Comparison of ENCODE assay signal across 8 cellular contexts in genomic region chr20:52972965-52973819, GRCh38. TPM values are rescaled to one million over a fixed set of nuclear protein-coding genes. Genes with fewer than 3 reads are reported as not detected.
A peak's percentile ranks its signal among the peaks of the same experiment; 100 is the strongest.
DNase-seq lines count a peak whose midpoint lies in the region; ATAC-seq and TF ChIP-seq lines count a peak whose summit lies in the region.

No MANE protein-coding gene starts in this region.

- no peaks in the 10 kb centered on the region for H3K9me3 Mint-ChIP-seq in activated T-helper 2 cell treated with anti-CD3 and anti-CD28 coated beads, Interferon-gamma antibody, Interleukin-2, Interleukin-4, amounts not matched to agents 10 μg/mL and 5 μg/mL and 100 μg/mL, durations not matched to agents 14 hours and 24 hours and 36 hours

- no peaks in the 10 kb centered on the region for H3K36me3 ChIP-seq in OCI-LY7 (ENCODE audit: insufficient read depth, low read length)

- no peaks in the 10 kb centered on the region for H3K9me2 ChIP-seq in OCI-LY7 (ENCODE audit: insufficient read depth, low read length)

- no peak overlapping the region; the same call in 1 of the 2 replicates for H3K4me2 ChIP-seq in OCI-LY7 (ENCODE audit: low read length)

- POLR2A ChIA-PET in OCI-LY7 (lab: Charles Lee) = interaction anchor here (0.6 to 0.7 kb wide), 2 partner anchors 21 to 1108 kb away, joined by 3 read pairs; no protein-coding TSS in a partner anchor

- H3K4me3 ChIP-seq in OCI-LY7 (ENCODE audit: low read depth, low read length, poor library complexity, severe bottlenecking) = no peak overlapping the region

- BruUV-seq in OCI-LY7 (replicated peaks; lab: Mats Ljungman, UMichigan) = no TSS peak

- H2AFZ ChIP-seq in OCI-LY7 (ENCODE audit: low read length) = no peak overlapping the region

- DNase-seq in DMS153 treated with DMSO at 0.1 percent for 48 hours (lab: John Stamatoyannopoulos, UW; ENCODE audit: unreplicated experiment) (peak; percentile 42), DMS153 (lab: John Stamatoyannopoulos, UW) (no peak), left cardiac atrium (peak; percentile 24), sciatic nerve (ENCODE audit: low spot score) (no peak), NCI-H187 treated with DMSO at 0.1 percent for 48 hours (lab: John Stamatoyannopoulos, UW) (no peak), OCI-LY7 (ENCODE audit: low spot score) (no peak)
- DNase-seq in activated T-helper 2 cell treated with anti-CD3 and anti-CD28 coated beads, Interferon-gamma antibody, Interleukin-2, Interleukin-4, amounts not matched to agents 10 μg/mL and 5 μg/mL and 100 μg/mL, durations not matched to agents 14 hours and 24 hours and 36 hours (ENCODE audit: low spot score) = peak; percentile 11

- ATAC-seq in left cardiac atrium (peak; percentile 58), sciatic nerve (peak; percentile 72), GM19452 (IDR thresholded peaks at IDR 0.05; ENCODE audit: unreplicated experiment) (no peak)

- CTCF ChIA-PET in OCI-LY7 (lab: Charles Lee; ENCODE audit: unreplicated experiment) = no interaction called here

- H3K4me1 ChIP-seq in OCI-LY7 (ENCODE audit: insufficient read depth, low read length, poor library complexity, severe bottlenecking) = peaks cover 9% of the 10 kb centered on the region

- H3K27me3 Mint-ChIP-seq in activated T-helper 2 cell treated with anti-CD3 and anti-CD28 coated beads, Interferon-gamma antibody, Interleukin-2, Interleukin-4, amounts not matched to agents 10 μg/mL and 5 μg/mL and 100 μg/mL, durations not matched to agents 14 hours and 24 hours and 36 hours (ENCODE audit: low read depth) = peaks cover 17% of the 10 kb centered on the region

- peak overlapping the region; percentile 93 for H3K4me3 Mint-ChIP-seq in activated T-helper 2 cell treated with anti-CD3 and anti-CD28 coated beads, Interferon-gamma antibody, Interleukin-2, Interleukin-4, amounts not matched to agents 10 μg/mL and 5 μg/mL and 100 μg/mL, durations not matched to agents 14 hours and 24 hours and 36 hours (ENCODE audit: low read depth)

- no peak overlapping the region for H3K27ac ChIP-seq in OCI-LY7 (ENCODE audit: low read depth, low read length, poor library complexity, severe bottlenecking)

- peak overlapping the region; percentile 94 for H3K27ac Mint-ChIP-seq in activated T-helper 2 cell treated with anti-CD3 and anti-CD28 coated beads, Interferon-gamma antibody, Interleukin-2, Interleukin-4, amounts not matched to agents 10 μg/mL and 5 μg/mL and 100 μg/mL, durations not matched to agents 14 hours and 24 hours and 36 hours

- H3K4me1 Mint-ChIP-seq in activated T-helper 2 cell treated with anti-CD3 and anti-CD28 coated beads, Interferon-gamma antibody, Interleukin-2, Interleukin-4, amounts not matched to agents 10 μg/mL and 5 μg/mL and 100 μg/mL, durations not matched to agents 14 hours and 24 hours and 36 hours (ENCODE audit: low read depth) = peaks cover 44% of the 10 kb centered on the region

- no peaks in the 10 kb centered on the region for H3K36me3 Mint-ChIP-seq in activated T-helper 2 cell treated with anti-CD3 and anti-CD28 coated beads, Interferon-gamma antibody, Interleukin-2, Interleukin-4, amounts not matched to agents 10 μg/mL and 5 μg/mL and 100 μg/mL, durations not matched to agents 14 hours and 24 hours and 36 hours (ENCODE audit: low read depth)

- H3K9me3 ChIP-seq in OCI-LY7 (ENCODE audit: low read length) = no peaks in the 10 kb centered on the region

- no peak for TF ChIP-seq CTCF in OCI-LY7 (conservative IDR thresholded peaks at IDR 0.05; ENCODE audit: low read length)

- H3K79me2 ChIP-seq in OCI-LY7 (ENCODE audit: insufficient read depth, low read depth, low read length) = no peaks in the 10 kb centered on the region

- intact Hi-C loops in activated T-helper 2 cell treated with anti-CD3 and anti-CD28 coated beads, Interferon-gamma antibody, Interleukin-2, Interleukin-4, amounts not matched to agents 10 μg/mL and 5 μg/mL and 100 μg/mL, durations not matched to agents 14 hours and 24 hours and 36 hours (cut with micrococcal nuclease) = loop anchor here (10.0 kb wide), 1 partner anchor 568 kb away; no protein-coding TSS in a partner anchor
- intact Hi-C loops in left cardiac atrium (cut with DNase I) (no loop called here), sciatic nerve (cut with DNase I) (no loop called here), OCI-LY7 (cut with micrococcal nuclease; ENCODE audit: unreplicated experiment) (no loop called here)

- no peaks in the 10 kb centered on the region for H4K20me1 ChIP-seq in OCI-LY7 (ENCODE audit: insufficient read depth, low read length)

RNA-seq across cellular contexts. Expression of gene TSHZ2, which starts 1.0 kb away (rescaled TPM):
- total RNA-seq in activated T-helper 2 cell treated with anti-CD3 and anti-CD28 coated beads, Interferon-gamma antibody, Interleukin-2, Interleukin-4, amounts not matched to agents 10 μg/mL and 5 μg/mL and 100 μg/mL, durations not matched to agents 14 hours and 24 hours and 36 hours = 19.8 and 23.0 TPM in 2 replicates
- total RNA-seq in left cardiac atrium (10 to 100 TPM; 12.0 to 12.6 TPM), sciatic nerve (33.1 TPM), OCI-LY7 (2022) (not detected in 2 replicates)
- total RNA-seq in OCI-LY7 (2014; rRNA removed; shearing (Covaris generic)) = not detected in 2 replicates

Comparison
In these comparisons a context has a peak if more than half of its experiments do, and no peak if none do; other contexts are left out.
1. DNase-seq: peak in DMS153 treated with DMSO at 0.1 percent for 48 hours (single experiment), activated T-helper 2 cell treated with anti-CD3 and anti-CD28 coated beads, Interferon-gamma antibody, Interleukin-2, Interleukin-4, amounts not matched to agents 10 μg/mL and 5 μg/mL and 100 μg/mL, durations not matched to agents 14 hours and 24 hours and 36 hours (single experiment) and left cardiac atrium (single experiment); none in DMS153 (single experiment), sciatic nerve (single experiment), NCI-H187 treated with DMSO at 0.1 percent for 48 hours (single experiment) and OCI-LY7 (single experiment).
2. RNA of gene TSHZ2, which starts 1.0 kb away (total RNA-seq): 33.1 TPM in sciatic nerve (single experiment), 19.8 to 23.0 TPM in activated T-helper 2 cell treated with anti-CD3 and anti-CD28 coated beads, Interferon-gamma antibody, Interleukin-2, Interleukin-4, amounts not matched to agents 10 μg/mL and 5 μg/mL and 100 μg/mL, durations not matched to agents 14 hours and 24 hours and 36 hours and 12.0 to 12.6 TPM in left cardiac atrium; not detected in OCI-LY7; every median in the first group is over 10 times any median in the second.